ENCODE assay signal across 1 cellular context in the genomic region with DNA sequence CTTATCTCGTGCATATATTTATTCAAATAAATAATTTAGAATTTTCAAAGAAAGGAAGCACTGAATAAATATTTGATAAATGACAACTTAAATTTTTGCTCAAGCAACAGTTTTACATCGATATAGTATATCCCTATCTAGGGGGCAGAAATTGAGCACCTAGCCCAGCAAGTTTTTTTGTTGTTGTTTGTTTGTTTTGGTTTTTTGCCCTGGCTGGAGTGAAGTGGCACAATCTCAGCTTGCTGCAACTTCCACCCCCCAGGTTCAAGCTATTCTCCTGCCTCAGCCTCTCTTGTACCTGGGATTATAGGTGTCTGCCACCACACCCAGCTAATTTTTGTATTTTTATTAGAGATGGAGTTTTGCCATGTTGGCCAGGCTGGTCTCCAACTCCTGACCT.
TF ChIP-seq lines count a peak whose summit lies in the region.

No MANE protein-coding gene starts in this region.

TF ChIP-seq in GM23338, 12 proteins besides CTCF, POLR2A, EP300 and RAD21 (continued from another document):
- TF ChIP-seq, protein P1, sequence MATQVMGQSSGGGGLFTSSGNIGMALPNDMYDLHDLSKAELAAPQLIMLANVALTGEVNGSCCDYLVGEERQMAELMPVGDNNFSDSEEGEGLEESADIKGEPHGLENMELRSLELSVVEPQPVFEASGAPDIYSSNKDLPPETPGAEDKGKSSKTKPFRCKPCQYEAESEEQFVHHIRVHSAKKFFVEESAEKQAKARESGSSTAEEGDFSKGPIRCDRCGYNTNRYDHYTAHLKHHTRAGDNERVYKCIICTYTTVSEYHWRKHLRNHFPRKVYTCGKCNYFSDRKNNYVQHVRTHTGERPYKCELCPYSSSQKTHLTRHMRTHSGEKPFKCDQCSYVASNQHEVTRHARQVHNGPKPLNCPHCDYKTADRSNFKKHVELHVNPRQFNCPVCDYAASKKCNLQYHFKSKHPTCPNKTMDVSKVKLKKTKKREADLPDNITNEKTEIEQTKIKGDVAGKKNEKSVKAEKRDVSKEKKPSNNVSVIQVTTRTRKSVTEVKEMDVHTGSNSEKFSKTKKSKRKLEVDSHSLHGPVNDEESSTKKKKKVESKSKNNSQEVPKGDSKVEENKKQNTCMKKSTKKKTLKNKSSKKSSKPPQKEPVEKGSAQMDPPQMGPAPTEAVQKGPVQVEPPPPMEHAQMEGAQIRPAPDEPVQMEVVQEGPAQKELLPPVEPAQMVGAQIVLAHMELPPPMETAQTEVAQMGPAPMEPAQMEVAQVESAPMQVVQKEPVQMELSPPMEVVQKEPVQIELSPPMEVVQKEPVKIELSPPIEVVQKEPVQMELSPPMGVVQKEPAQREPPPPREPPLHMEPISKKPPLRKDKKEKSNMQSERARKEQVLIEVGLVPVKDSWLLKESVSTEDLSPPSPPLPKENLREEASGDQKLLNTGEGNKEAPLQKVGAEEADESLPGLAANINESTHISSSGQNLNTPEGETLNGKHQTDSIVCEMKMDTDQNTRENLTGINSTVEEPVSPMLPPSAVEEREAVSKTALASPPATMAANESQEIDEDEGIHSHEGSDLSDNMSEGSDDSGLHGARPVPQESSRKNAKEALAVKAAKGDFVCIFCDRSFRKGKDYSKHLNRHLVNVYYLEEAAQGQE (IDR thresholded peaks at IDR 0.05; ENCODE audit: unreplicated experiment) = no peak
- TF ChIP-seq EZH2phosphoT487 (IDR thresholded peaks at IDR 0.05; ENCODE audit: unreplicated experiment) (no peak), STAT1 (IDR thresholded peaks at IDR 0.05; ENCODE audit: unreplicated experiment) (no peak), CREB1 (CRISPR knock-in tag; IDR thresholded peaks at IDR 0.05; ENCODE audit: low read depth) (no peak)
- TF ChIP-seq, protein P2, sequence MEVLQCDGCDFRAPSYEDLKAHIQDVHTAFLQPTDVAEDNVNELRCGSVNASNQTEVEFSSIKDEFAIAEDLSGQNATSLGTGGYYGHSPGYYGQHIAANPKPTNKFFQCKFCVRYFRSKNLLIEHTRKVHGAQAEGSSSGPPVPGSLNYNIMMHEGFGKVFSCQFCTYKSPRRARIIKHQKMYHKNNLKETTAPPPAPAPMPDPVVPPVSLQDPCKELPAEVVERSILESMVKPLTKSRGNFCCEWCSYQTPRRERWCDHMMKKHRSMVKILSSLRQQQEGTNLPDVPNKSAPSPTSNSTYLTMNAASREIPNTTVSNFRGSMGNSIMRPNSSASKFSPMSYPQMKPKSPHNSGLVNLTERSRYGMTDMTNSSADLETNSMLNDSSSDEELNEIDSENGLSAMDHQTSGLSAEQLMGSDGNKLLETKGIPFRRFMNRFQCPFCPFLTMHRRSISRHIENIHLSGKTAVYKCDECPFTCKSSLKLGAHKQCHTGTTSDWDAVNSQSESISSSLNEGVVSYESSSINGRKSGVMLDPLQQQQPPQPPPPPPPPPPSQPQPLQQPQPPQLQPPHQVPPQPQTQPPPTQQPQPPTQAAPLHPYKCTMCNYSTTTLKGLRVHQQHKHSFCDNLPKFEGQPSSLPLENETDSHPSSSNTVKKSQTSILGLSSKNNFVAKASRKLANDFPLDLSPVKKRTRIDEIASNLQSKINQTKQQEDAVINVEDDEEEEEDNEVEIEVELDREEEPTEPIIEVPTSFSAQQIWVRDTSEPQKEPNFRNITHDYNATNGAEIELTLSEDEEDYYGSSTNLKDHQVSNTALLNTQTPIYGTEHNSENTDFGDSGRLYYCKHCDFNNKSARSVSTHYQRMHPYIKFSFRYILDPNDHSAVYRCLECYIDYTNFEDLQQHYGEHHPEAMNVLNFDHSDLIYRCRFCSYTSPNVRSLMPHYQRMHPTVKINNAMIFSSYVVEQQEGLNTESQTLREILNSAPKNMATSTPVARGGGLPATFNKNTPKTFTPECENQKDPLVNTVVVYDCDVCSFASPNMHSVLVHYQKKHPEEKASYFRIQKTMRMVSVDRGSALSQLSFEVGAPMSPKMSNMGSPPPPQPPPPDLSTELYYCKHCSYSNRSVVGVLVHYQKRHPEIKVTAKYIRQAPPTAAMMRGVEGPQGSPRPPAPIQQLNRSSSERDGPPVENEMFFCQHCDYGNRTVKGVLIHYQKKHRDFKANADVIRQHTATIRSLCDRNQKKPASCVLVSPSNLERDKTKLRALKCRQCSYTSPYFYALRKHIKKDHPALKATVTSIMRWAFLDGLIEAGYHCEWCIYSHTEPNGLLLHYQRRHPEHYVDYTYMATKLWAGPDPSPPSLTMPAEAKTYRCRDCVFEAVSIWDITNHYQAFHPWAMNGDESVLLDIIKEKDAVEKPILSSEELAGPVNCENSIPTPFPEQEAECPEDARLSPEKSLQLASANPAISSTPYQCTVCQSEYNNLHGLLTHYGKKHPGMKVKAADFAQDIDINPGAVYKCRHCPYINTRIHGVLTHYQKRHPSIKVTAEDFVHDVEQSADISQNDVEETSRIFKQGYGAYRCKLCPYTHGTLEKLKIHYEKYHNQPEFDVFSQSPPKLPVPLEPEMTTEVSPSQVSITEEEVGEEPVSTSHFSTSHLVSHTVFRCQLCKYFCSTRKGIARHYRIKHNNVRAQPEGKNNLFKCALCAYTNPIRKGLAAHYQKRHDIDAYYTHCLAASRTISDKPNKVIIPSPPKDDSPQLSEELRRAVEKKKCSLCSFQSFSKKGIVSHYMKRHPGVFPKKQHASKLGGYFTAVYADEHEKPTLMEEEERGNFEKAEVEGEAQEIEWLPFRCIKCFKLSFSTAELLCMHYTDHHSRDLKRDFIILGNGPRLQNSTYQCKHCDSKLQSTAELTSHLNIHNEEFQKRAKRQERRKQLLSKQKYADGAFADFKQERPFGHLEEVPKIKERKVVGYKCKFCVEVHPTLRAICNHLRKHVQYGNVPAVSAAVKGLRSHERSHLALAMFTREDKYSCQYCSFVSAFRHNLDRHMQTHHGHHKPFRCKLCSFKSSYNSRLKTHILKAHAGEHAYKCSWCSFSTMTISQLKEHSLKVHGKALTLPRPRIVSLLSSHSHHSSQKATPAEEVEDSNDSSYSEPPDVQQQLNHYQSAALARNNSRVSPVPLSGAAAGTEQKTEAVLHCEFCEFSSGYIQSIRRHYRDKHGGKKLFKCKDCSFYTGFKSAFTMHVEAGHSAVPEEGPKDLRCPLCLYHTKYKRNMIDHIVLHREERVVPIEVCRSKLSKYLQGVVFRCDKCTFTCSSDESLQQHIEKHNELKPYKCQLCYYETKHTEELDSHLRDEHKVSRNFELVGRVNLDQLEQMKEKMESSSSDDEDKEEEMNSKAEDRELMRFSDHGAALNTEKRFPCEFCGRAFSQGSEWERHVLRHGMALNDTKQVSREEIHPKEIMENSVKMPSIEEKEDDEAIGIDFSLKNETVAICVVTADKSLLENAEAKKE (CRISPR knock-in tag; IDR thresholded peaks at IDR 0.05) = no peak
